Comparison of ENCODE assay signal across 8 cellular contexts in the genomic region with DNA sequence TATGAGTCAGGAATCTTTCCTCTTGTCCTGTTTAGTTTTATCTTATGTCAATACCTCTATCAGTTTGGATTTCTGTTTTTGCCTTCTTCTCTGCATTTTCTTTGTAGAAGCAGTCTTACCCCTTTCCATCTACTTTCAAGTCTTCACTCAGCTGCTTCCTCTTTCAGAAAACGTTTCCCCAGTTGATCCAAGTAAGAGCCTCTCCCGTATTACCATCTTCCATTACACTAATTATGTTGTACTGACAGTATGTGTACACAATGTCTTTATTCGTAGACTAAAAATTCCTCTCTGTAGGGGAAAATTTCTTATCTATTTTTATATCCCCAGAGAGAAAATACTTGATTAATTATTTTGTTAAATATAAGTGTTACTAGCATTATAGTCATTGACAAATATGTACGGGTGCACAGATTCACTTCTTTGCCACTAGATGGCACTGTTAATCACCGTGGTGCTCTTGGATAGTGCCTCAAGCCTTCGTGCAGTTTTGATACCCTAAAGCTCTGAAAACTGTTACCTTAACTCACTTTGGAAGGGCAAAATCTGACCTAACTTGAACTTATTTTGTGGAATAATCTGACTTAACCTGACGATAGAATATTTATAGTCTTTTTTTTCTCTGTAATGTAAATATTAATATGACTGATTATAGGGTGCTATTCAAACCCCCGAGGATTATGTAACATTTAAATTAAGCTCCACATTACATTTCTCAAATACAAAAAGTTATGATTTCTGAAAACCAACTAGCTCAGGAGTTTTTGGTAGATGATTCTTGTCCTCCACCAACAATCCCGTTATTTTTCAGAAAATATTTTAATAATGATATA.
DNase-seq lines count a peak whose midpoint lies in the region; ATAC-seq, FAIRE-seq and TF ChIP-seq lines count a peak whose summit lies in the region.

No MANE protein-coding gene starts in this region.

- H3K9me3 ChIP-seq in DND-41 (ENCODE audit: insufficient read depth, low read length, severe bottlenecking): no peaks in the 10 kb centered on the region

- H3K4me3 Mint-ChIP-seq in memory B cell: no peak overlapping the region

- no peak overlapping the region for H3K4me2 ChIP-seq in DND-41 (ENCODE audit: insufficient read depth, low read length)

- H3K4me3 ChIP-seq in DND-41 (ENCODE audit: low read depth in 1 of 2, low read length in 2 of 2): no peak overlapping the region

- no peaks in the 10 kb centered on the region for H3K36me3 Mint-ChIP-seq in memory B cell

- no peaks in the 10 kb centered on the region for H3K79me2 ChIP-seq in DND-41 (ENCODE audit: insufficient read depth, low read length)

- H3K9ac ChIP-seq in DND-41 (ENCODE audit: low read depth, low read length): no peak overlapping the region

- H3K4me1 ChIP-seq in DND-41 (ENCODE audit: insufficient read depth, low read length): peaks cover 2% of the 10 kb centered on the region; the same call in 1 of the 2 replicates

- H3K36me3 ChIP-seq in DND-41 (ENCODE audit: insufficient read depth, low read length): no peaks in the 10 kb centered on the region

- peak; percentile 30 for DNase-seq in DND-41
- peak; percentile 43 for DNase-seq in RCC 7860 (ENCODE audit: low spot score)
- DNase-seq in effector CD4-positive, alpha-beta T cell: peak; percentile 4
- peak in 1 of 2 donors; percentile 26 for DNase-seq in memory B cell (ENCODE audit: low spot score in 2 of 2)
- DNase-seq in UCSD-AML1 (lab: John Stamatoyannopoulos, UW; ENCODE audit: unreplicated experiment): no peak

- ATAC-seq in DND-41 (ENCODE audit: insufficient read depth, low read depth): peak; percentile 98
- ATAC-seq in GM21528 (IDR thresholded peaks at IDR 0.05; ENCODE audit: low FRiP score, unreplicated experiment): peak; percentile 99
- ATAC-seq in HG03575 (IDR thresholded peaks at IDR 0.05; ENCODE audit: extremely low read depth, insufficient number of reproducible peaks, low FRiP score, unreplicated experiment): peak; percentile 97
- peak; percentile 88 for ATAC-seq in memory B cell (ENCODE audit: low read depth)

- no peak overlapping the region for H3K27ac Mint-ChIP-seq in memory B cell

- H3K9me3 Mint-ChIP-seq in memory B cell: peaks cover 3% of the 10 kb centered on the region

- FAIRE-seq in RCC 7860 (lab: Jason Lieb, UNC): peak; percentile 53

- no peaks in the 10 kb centered on the region for H3K27me3 ChIP-seq in DND-41 (ENCODE audit: insufficient read depth, low read length, poor library complexity)

- no peaks in the 10 kb centered on the region for H3K4me1 Mint-ChIP-seq in memory B cell

- no peaks in the 10 kb centered on the region for H4K20me1 ChIP-seq in DND-41 (ENCODE audit: insufficient read depth, low read length)

- 0 out of 2 replicates have a peak overlapping the region, but pooled peaks have one; percentile 33 for H2AFZ ChIP-seq in DND-41 (ENCODE audit: low read depth, low read length)

- TF ChIP-seq CTCF in 22Rv1 (IDR thresholded peaks at IDR 0.05) (peak; percentile 92), DND-41 (IDR thresholded peaks at IDR 0.05; ENCODE audit: borderline replicate concordance, extremely low read depth, low read length, poor library complexity, severe bottlenecking) (peak; percentile 87)

- peaks cover 1% of the 10 kb centered on the region for H3K27me3 Mint-ChIP-seq in memory B cell

- H3K27ac ChIP-seq in 22Rv1: peak overlapping the region; percentile 73
- H3K27ac ChIP-seq in DND-41 (ENCODE audit: low read length): no peak overlapping the region
